ENCODE assay signal across 1 cellular context in the genomic region with DNA sequence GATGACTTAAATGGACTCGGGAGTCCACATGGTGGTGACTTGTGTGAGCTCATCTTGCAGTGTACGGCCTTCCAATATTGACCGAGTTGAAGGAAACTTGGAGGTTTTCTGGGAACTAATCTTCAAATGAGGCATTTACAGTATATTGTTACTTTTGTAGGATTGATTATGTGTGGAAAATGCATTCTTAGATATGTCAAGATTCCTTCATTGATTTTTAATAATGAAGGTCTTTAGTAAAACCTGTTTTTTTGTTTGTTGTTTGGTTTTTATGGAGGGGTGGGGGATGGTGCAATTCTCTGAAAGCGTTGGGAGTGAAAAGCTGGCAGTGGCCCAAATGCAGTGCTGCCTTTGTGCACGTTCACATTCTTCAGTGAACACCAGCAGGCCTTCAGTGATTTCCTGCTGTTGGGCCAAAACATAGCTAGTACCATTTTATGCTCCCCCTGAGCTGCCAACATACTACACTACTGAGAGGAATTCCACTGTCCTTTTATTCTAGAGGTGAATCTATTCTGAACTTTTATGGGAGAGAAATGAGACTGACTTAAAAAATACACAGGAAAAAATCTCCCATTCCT.
A peak's percentile ranks its signal among the peaks of the same experiment; 100 is the strongest.
TF ChIP-seq lines count a peak whose summit lies in the region.

No MANE protein-coding gene starts in this region.

TF ChIP-seq in K562, 482 proteins besides CTCF, POLR2A, EP300 and RAD21 (continued from another document):
- peak; percentile 75 for TF ChIP-seq ZNF239 (CRISPR knock-in tag; IDR thresholded peaks at IDR 0.05)
- no peak for TF ChIP-seq EWSR1 (IDR thresholded peaks at IDR 0.05; ENCODE audit: borderline replicate concordance, low read depth, partially characterized antibody)
- TF ChIP-seq BHLHE40 (IDR thresholded peaks at IDR 0.05; ENCODE audit: low read length): peak; percentile 88
- TF ChIP-seq PTTG1 (tag; IDR thresholded peaks at IDR 0.05; ENCODE audit: low read depth): peak; percentile 50; the same call in 1 of the 2 replicates
- TF ChIP-seq ZNF41 (CRISPR knock-in tag; conservative IDR thresholded peaks at IDR 0.05): no peak; the same call in 1 of the 2 replicates
- peak; percentile 93 for TF ChIP-seq SMAD3 (CRISPR knock-in tag; conservative IDR thresholded peaks at IDR 0.05)
- peak; percentile 59; the same call in 1 of the 2 replicates for TF ChIP-seq ZSCAN32 (CRISPR knock-in tag; IDR thresholded peaks at IDR 0.05)
- peak; percentile 87 for TF ChIP-seq CEBPG (CRISPR knock-in tag; IDR thresholded peaks at IDR 0.05)
- TF ChIP-seq CEBPG (tag; conservative IDR thresholded peaks at IDR 0.05 in 1 of 2, IDR thresholded peaks at IDR 0.05 in 1 of 2): peak; percentile 71 to 90
- TF ChIP-seq NFIC (IDR thresholded peaks at IDR 0.05): peak; percentile 98
- TF ChIP-seq ESRRB (CRISPR knock-in tag; IDR thresholded peaks at IDR 0.05; ENCODE audit: borderline replicate concordance): no peak
- TF ChIP-seq, protein P1, sequence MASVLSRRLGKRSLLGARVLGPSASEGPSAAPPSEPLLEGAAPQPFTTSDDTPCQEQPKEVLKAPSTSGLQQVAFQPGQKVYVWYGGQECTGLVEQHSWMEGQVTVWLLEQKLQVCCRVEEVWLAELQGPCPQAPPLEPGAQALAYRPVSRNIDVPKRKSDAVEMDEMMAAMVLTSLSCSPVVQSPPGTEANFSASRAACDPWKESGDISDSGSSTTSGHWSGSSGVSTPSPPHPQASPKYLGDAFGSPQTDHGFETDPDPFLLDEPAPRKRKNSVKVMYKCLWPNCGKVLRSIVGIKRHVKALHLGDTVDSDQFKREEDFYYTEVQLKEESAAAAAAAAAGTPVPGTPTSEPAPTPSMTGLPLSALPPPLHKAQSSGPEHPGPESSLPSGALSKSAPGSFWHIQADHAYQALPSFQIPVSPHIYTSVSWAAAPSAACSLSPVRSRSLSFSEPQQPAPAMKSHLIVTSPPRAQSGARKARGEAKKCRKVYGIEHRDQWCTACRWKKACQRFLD (CRISPR knock-in tag; IDR thresholded peaks at IDR 0.05): peak; percentile 91
- peak; percentile 65 for TF ChIP-seq SMARCA4 (IDR thresholded peaks at IDR 0.05)
- TF ChIP-seq MBD2 (IDR thresholded peaks at IDR 0.05; ENCODE audit: borderline replicate concordance, low read depth): no peak
- peak; percentile 64 for TF ChIP-seq SMAD1 (IDR thresholded peaks at IDR 0.05; ENCODE audit: low read depth, low read length, partially characterized antibody)
- TF ChIP-seq POLR2AphosphoS2 (IDR thresholded peaks at IDR 0.05; ENCODE audit: low read length): no peak
- TF ChIP-seq GABPA (tag; conservative IDR thresholded peaks at IDR 0.05; ENCODE audit: low read depth): no peak; the same call in 1 of the 2 replicates
- TF ChIP-seq TEAD1 (CRISPR knock-in tag; IDR thresholded peaks at IDR 0.05): peak; percentile 33 to 90; a peak in 2 of 4 replicates
- TF ChIP-seq, protein P2, sequence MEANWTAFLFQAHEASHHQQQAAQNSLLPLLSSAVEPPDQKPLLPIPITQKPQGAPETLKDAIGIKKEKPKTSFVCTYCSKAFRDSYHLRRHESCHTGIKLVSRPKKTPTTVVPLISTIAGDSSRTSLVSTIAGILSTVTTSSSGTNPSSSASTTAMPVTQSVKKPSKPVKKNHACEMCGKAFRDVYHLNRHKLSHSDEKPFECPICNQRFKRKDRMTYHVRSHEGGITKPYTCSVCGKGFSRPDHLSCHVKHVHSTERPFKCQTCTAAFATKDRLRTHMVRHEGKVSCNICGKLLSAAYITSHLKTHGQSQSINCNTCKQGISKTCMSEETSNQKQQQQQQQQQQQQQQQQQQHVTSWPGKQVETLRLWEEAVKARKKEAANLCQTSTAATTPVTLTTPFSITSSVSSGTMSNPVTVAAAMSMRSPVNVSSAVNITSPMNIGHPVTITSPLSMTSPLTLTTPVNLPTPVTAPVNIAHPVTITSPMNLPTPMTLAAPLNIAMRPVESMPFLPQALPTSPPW (CRISPR knock-in tag; IDR thresholded peaks at IDR 0.05): no peak
- TF ChIP-seq, protein P3, sequence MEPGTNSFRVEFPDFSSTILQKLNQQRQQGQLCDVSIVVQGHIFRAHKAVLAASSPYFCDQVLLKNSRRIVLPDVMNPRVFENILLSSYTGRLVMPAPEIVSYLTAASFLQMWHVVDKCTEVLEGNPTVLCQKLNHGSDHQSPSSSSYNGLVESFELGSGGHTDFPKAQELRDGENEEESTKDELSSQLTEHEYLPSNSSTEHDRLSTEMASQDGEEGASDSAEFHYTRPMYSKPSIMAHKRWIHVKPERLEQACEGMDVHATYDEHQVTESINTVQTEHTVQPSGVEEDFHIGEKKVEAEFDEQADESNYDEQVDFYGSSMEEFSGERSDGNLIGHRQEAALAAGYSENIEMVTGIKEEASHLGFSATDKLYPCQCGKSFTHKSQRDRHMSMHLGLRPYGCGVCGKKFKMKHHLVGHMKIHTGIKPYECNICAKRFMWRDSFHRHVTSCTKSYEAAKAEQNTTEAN (CRISPR knock-in tag; IDR thresholded peaks at IDR 0.05): no peak
- TF ChIP-seq, protein P4, sequence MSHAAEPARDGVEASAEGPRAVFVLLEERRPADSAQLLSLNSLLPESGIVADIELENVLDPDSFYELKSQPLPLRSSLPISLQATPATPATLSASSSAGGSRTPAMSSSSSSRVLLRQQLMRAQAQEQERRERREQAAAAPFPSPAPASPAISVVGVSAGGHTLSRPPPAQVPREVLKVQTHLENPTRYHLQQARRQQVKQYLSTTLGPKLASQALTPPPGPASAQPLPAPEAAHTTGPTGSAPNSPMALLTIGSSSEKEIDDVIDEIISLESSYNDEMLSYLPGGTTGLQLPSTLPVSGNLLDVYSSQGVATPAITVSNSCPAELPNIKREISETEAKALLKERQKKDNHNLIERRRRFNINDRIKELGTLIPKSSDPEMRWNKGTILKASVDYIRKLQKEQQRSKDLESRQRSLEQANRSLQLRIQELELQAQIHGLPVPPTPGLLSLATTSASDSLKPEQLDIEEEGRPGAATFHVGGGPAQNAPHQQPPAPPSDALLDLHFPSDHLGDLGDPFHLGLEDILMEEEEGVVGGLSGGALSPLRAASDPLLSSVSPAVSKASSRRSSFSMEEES (CRISPR knock-in tag; IDR thresholded peaks at IDR 0.05): peak; percentile 43; the same call in 1 of the 2 replicates
- no peak for TF ChIP-seq CAMTA2 (CRISPR knock-in tag; conservative IDR thresholded peaks at IDR 0.05)
- no peak; the same call in 1 of the 2 replicates for TF ChIP-seq BACH1 (tag; IDR thresholded peaks at IDR 0.05)
- TF ChIP-seq HNRNPUL1 (IDR thresholded peaks at IDR 0.05; ENCODE audit: low read length): no peak
- TF ChIP-seq HMG20A (CRISPR knock-in tag; conservative IDR thresholded peaks at IDR 0.05): 0 out of 2 replicates have a peak, but pooled peaks have one; percentile 32
- peak; percentile 95 for TF ChIP-seq ZNF584 (CRISPR knock-in tag; IDR thresholded peaks at IDR 0.05; ENCODE audit: low read depth)
- TF ChIP-seq KAT7 (CRISPR knock-in tag; IDR thresholded peaks at IDR 0.05; ENCODE audit: borderline replicate concordance): no peak
- 0 out of 2 replicates have a peak, but pooled peaks have one; percentile 36 for TF ChIP-seq ZNF586 (CRISPR knock-in tag; conservative IDR thresholded peaks at IDR 0.05)
- TF ChIP-seq ZBTB7A (IDR thresholded peaks at IDR 0.05; ENCODE audit: borderline replicate concordance, control insufficient read depth, low read depth, low read length): no peak
- TF ChIP-seq, protein P5, sequence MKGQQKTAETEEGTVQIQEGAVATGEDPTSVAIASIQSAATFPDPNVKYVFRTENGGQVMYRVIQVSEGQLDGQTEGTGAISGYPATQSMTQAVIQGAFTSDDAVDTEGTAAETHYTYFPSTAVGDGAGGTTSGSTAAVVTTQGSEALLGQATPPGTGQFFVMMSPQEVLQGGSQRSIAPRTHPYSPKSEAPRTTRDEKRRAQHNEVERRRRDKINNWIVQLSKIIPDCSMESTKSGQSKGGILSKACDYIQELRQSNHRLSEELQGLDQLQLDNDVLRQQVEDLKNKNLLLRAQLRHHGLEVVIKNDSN (CRISPR knock-in tag; IDR thresholded peaks at IDR 0.05): no peak
- TF ChIP-seq TCFL5 (CRISPR knock-in tag; conservative IDR thresholded peaks at IDR 0.05): peak; percentile 67; the same call in 1 of the 2 replicates
- no peak for TF ChIP-seq MEF2A (IDR thresholded peaks at IDR 0.05; ENCODE audit: control insufficient read depth, low read depth, low read length)
- TF ChIP-seq ERF (CRISPR knock-in tag; IDR thresholded peaks at IDR 0.05): no peak
- TF ChIP-seq LEF1 (IDR thresholded peaks at IDR 0.05): peak; percentile 62; the same call in 1 of the 2 replicates
- TF ChIP-seq ZNF780A (CRISPR knock-in tag; IDR thresholded peaks at IDR 0.05): no peak
- peak; percentile 73 for TF ChIP-seq ZNF197 (CRISPR knock-in tag; IDR thresholded peaks at IDR 0.05; ENCODE audit: low read depth)
- no peak for TF ChIP-seq ZNF764 (CRISPR knock-in tag; IDR thresholded peaks at IDR 0.05; ENCODE audit: low read depth)
- peak; percentile 89 for TF ChIP-seq ZNF76 (CRISPR knock-in tag; IDR thresholded peaks at IDR 0.05; ENCODE audit: borderline replicate concordance)
- TF ChIP-seq RUNX1 (IDR thresholded peaks at IDR 0.05; ENCODE audit: low read depth): no peak
- TF ChIP-seq KLF6 (CRISPR knock-in tag; IDR thresholded peaks at IDR 0.05; ENCODE audit: borderline replicate concordance): peak; percentile 88; the same call in 1 of the 2 replicates
- peak; percentile 33; the same call in 1 of the 2 replicates for TF ChIP-seq JUND (IDR thresholded peaks at IDR 0.05; ENCODE audit: borderline replicate concordance, low read depth, low read length)
- peak; percentile 44; the same call in 1 of the 3 replicates for TF ChIP-seq JUND (tag; IDR thresholded peaks at IDR 0.05; ENCODE audit: borderline replicate concordance, low read depth, low read length)
- no peak for TF ChIP-seq HOXB6 (CRISPR knock-in tag; IDR thresholded peaks at IDR 0.05; ENCODE audit: borderline replicate concordance)
- no peak for TF ChIP-seq PRMT5 (CRISPR knock-in tag; IDR thresholded peaks at IDR 0.05)
- TF ChIP-seq TEAD4 (IDR thresholded peaks at IDR 0.05; ENCODE audit: low read length): peak; percentile 52; the same call in 1 of the 2 replicates
- no peak for TF ChIP-seq TEAD4 (CRISPR knock-in tag; IDR thresholded peaks at IDR 0.05; ENCODE audit: borderline replicate concordance)
- TF ChIP-seq, protein P6, sequence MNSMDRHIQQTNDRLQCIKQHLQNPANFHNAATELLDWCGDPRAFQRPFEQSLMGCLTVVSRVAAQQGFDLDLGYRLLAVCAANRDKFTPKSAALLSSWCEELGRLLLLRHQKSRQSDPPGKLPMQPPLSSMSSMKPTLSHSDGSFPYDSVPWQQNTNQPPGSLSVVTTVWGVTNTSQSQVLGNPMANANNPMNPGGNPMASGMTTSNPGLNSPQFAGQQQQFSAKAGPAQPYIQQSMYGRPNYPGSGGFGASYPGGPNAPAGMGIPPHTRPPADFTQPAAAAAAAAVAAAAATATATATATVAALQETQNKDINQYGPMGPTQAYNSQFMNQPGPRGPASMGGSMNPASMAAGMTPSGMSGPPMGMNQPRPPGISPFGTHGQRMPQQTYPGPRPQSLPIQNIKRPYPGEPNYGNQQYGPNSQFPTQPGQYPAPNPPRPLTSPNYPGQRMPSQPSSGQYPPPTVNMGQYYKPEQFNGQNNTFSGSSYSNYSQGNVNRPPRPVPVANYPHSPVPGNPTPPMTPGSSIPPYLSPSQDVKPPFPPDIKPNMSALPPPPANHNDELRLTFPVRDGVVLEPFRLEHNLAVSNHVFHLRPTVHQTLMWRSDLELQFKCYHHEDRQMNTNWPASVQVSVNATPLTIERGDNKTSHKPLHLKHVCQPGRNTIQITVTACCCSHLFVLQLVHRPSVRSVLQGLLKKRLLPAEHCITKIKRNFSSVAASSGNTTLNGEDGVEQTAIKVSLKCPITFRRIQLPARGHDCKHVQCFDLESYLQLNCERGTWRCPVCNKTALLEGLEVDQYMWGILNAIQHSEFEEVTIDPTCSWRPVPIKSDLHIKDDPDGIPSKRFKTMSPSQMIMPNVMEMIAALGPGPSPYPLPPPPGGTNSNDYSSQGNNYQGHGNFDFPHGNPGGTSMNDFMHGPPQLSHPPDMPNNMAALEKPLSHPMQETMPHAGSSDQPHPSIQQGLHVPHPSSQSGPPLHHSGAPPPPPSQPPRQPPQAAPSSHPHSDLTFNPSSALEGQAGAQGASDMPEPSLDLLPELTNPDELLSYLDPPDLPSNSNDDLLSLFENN (IDR thresholded peaks at IDR 0.05; ENCODE audit: low read depth in 2 of 2, low read length in 2 of 2): no peak
- no peak for TF ChIP-seq HDAC6 (IDR thresholded peaks at IDR 0.05; ENCODE audit: low read depth, low read length)
- TF ChIP-seq, protein P7, sequence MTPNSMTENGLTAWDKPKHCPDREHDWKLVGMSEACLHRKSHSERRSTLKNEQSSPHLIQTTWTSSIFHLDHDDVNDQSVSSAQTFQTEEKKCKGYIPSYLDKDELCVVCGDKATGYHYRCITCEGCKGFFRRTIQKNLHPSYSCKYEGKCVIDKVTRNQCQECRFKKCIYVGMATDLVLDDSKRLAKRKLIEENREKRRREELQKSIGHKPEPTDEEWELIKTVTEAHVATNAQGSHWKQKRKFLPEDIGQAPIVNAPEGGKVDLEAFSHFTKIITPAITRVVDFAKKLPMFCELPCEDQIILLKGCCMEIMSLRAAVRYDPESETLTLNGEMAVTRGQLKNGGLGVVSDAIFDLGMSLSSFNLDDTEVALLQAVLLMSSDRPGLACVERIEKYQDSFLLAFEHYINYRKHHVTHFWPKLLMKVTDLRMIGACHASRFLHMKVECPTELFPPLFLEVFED (CRISPR knock-in tag; conservative IDR thresholded peaks at IDR 0.05): 0 out of 2 replicates have a peak, but pooled peaks have one; percentile 54
- TF ChIP-seq ZNF695 (CRISPR knock-in tag; IDR thresholded peaks at IDR 0.05): 0 out of 2 replicates have a peak, but pooled peaks have one; percentile 9
